In the genomic region with DNA sequence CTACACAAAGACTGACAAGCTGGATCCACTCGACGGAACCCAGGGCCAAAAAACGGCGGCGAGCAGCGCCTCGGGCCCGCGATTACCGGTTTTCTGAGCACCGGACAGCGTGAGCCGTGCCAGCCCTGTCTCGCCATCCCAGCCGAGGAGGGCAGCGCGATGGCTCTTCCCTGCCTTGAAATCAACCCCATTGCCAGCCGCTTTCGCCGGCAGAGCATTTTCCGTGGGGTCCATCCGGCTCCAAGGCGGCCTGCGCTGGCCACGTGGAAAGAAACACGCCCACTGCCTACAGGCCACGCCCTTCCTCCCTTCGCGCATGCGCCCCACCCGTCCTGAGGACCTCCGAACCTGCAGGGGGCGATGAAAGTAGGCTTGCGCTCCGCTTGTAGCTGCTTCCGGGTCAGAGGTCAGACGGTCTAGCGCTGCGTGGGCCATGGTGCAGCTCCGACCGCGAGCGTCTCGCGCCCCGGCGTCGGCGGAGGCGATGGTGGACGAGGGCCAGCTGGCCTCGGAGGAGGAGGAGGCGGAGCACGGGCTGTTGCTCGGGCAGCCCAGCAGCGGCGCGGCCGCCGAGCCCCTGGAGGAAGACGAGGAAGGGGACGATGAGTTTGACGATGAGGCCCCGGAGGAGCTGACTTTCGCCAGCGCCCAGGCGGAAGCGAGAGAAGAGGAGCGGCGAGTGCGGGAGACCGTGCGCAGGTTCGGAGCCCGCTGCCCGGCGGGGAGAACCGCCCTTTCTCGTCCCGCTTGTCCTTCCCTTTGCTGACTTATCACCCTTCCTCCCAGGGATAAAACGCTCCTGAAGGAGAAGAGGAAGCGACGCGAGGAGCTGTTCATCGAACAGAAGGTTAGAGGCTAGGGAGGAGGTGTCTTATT, we compare ENCODE assay signal across 1 cellular context.
TF ChIP-seq lines count a peak whose summit lies in the region.

A gene (plus strand): TSS at position 410 of the 876 bp plus-strand sequence. CDS start 24 bp downstream, at position 434.

TF ChIP-seq in HepG2, 621 proteins besides CTCF, POLR2A, EP300 and RAD21 (continued from another document):
- TF ChIP-seq, protein P1, sequence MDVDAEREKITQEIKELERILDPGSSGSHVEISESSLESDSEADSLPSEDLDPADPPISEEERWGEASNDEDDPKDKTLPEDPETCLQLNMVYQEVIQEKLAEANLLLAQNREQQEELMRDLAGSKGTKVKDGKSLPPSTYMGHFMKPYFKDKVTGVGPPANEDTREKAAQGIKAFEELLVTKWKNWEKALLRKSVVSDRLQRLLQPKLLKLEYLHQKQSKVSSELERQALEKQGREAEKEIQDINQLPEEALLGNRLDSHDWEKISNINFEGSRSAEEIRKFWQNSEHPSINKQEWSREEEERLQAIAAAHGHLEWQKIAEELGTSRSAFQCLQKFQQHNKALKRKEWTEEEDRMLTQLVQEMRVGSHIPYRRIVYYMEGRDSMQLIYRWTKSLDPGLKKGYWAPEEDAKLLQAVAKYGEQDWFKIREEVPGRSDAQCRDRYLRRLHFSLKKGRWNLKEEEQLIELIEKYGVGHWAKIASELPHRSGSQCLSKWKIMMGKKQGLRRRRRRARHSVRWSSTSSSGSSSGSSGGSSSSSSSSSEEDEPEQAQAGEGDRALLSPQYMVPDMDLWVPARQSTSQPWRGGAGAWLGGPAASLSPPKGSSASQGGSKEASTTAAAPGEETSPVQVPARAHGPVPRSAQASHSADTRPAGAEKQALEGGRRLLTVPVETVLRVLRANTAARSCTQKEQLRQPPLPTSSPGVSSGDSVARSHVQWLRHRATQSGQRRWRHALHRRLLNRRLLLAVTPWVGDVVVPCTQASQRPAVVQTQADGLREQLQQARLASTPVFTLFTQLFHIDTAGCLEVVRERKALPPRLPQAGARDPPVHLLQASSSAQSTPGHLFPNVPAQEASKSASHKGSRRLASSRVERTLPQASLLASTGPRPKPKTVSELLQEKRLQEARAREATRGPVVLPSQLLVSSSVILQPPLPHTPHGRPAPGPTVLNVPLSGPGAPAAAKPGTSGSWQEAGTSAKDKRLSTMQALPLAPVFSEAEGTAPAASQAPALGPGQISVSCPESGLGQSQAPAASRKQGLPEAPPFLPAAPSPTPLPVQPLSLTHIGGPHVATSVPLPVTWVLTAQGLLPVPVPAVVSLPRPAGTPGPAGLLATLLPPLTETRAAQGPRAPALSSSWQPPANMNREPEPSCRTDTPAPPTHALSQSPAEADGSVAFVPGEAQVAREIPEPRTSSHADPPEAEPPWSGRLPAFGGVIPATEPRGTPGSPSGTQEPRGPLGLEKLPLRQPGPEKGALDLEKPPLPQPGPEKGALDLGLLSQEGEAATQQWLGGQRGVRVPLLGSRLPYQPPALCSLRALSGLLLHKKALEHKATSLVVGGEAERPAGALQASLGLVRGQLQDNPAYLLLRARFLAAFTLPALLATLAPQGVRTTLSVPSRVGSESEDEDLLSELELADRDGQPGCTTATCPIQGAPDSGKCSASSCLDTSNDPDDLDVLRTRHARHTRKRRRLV (CRISPR knock-in tag; IDR thresholded peaks at IDR 0.05): 0 out of 2 replicates have a peak, but pooled peaks have one; percentile 75
- peak; percentile 86 for TF ChIP-seq AGO1 (IDR thresholded peaks at IDR 0.05; ENCODE audit: low read depth, low read length, poor library complexity, severe bottlenecking)
- no peak for TF ChIP-seq RBAK (CRISPR knock-in tag; IDR thresholded peaks at IDR 0.05)
- peak; percentile 25; the same call in 1 of the 2 replicates for TF ChIP-seq GZF1 (CRISPR knock-in tag; IDR thresholded peaks at IDR 0.05)
- TF ChIP-seq, protein P2, sequence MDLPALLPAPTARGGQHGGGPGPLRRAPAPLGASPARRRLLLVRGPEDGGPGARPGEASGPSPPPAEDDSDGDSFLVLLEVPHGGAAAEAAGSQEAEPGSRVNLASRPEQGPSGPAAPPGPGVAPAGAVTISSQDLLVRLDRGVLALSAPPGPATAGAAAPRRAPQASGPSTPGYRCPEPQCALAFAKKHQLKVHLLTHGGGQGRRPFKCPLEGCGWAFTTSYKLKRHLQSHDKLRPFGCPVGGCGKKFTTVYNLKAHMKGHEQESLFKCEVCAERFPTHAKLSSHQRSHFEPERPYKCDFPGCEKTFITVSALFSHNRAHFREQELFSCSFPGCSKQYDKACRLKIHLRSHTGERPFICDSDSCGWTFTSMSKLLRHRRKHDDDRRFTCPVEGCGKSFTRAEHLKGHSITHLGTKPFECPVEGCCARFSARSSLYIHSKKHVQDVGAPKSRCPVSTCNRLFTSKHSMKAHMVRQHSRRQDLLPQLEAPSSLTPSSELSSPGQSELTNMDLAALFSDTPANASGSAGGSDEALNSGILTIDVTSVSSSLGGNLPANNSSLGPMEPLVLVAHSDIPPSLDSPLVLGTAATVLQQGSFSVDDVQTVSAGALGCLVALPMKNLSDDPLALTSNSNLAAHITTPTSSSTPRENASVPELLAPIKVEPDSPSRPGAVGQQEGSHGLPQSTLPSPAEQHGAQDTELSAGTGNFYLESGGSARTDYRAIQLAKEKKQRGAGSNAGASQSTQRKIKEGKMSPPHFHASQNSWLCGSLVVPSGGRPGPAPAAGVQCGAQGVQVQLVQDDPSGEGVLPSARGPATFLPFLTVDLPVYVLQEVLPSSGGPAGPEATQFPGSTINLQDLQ (CRISPR knock-in tag; IDR thresholded peaks at IDR 0.05): peak; percentile 23
- TF ChIP-seq, protein P3, sequence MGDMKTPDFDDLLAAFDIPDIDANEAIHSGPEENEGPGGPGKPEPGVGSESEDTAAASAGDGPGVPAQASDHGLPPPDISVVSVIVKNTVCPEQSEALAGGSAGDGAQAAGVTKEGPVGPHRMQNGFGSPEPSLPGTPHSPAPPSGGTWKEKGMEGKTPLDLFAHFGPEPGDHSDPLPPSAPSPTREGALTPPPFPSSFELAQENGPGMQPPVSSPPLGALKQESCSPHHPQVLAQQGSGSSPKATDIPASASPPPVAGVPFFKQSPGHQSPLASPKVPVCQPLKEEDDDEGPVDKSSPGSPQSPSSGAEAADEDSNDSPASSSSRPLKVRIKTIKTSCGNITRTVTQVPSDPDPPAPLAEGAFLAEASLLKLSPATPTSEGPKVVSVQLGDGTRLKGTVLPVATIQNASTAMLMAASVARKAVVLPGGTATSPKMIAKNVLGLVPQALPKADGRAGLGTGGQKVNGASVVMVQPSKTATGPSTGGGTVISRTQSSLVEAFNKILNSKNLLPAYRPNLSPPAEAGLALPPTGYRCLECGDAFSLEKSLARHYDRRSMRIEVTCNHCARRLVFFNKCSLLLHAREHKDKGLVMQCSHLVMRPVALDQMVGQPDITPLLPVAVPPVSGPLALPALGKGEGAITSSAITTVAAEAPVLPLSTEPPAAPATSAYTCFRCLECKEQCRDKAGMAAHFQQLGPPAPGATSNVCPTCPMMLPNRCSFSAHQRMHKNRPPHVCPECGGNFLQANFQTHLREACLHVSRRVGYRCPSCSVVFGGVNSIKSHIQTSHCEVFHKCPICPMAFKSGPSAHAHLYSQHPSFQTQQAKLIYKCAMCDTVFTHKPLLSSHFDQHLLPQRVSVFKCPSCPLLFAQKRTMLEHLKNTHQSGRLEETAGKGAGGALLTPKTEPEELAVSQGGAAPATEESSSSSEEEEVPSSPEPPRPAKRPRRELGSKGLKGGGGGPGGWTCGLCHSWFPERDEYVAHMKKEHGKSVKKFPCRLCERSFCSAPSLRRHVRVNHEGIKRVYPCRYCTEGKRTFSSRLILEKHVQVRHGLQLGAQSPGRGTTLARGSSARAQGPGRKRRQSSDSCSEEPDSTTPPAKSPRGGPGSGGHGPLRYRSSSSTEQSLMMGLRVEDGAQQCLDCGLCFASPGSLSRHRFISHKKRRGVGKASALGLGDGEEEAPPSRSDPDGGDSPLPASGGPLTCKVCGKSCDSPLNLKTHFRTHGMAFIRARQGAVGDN (CRISPR knock-in tag; IDR thresholded peaks at IDR 0.05): peak; percentile 99
- TF ChIP-seq XBP1 (CRISPR knock-in tag; IDR thresholded peaks at IDR 0.05): peak; percentile 83
- TF ChIP-seq, protein P4, sequence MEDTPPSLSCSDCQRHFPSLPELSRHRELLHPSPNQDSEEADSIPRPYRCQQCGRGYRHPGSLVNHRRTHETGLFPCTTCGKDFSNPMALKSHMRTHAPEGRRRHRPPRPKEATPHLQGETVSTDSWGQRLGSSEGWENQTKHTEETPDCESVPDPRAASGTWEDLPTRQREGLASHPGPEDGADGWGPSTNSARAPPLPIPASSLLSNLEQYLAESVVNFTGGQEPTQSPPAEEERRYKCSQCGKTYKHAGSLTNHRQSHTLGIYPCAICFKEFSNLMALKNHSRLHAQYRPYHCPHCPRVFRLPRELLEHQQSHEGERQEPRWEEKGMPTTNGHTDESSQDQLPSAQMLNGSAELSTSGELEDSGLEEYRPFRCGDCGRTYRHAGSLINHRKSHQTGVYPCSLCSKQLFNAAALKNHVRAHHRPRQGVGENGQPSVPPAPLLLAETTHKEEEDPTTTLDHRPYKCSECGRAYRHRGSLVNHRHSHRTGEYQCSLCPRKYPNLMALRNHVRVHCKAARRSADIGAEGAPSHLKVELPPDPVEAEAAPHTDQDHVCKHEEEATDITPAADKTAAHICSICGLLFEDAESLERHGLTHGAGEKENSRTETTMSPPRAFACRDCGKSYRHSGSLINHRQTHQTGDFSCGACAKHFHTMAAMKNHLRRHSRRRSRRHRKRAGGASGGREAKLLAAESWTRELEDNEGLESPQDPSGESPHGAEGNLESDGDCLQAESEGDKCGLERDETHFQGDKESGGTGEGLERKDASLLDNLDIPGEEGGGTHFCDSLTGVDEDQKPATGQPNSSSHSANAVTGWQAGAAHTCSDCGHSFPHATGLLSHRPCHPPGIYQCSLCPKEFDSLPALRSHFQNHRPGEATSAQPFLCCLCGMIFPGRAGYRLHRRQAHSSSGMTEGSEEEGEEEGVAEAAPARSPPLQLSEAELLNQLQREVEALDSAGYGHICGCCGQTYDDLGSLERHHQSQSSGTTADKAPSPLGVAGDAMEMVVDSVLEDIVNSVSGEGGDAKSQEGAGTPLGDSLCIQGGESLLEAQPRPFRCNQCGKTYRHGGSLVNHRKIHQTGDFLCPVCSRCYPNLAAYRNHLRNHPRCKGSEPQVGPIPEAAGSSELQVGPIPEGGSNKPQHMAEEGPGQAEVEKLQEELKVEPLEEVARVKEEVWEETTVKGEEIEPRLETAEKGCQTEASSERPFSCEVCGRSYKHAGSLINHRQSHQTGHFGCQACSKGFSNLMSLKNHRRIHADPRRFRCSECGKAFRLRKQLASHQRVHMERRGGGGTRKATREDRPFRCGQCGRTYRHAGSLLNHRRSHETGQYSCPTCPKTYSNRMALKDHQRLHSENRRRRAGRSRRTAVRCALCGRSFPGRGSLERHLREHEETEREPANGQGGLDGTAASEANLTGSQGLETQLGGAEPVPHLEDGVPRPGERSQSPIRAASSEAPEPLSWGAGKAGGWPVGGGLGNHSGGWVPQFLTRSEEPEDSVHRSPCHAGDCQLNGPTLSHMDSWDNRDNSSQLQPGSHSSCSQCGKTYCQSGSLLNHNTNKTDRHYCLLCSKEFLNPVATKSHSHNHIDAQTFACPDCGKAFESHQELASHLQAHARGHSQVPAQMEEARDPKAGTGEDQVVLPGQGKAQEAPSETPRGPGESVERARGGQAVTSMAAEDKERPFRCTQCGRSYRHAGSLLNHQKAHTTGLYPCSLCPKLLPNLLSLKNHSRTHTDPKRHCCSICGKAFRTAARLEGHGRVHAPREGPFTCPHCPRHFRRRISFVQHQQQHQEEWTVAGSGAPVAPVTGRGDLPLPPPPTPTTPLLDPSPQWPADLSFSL (CRISPR knock-in tag; IDR thresholded peaks at IDR 0.05): 0 out of 2 replicates have a peak, but pooled peaks have one; percentile 17
- TF ChIP-seq RORA (CRISPR knock-in tag; IDR thresholded peaks at IDR 0.05): no peak
TF ChIP-seq in HepG2: peak in this region for 484.
